In the genomic region with DNA sequence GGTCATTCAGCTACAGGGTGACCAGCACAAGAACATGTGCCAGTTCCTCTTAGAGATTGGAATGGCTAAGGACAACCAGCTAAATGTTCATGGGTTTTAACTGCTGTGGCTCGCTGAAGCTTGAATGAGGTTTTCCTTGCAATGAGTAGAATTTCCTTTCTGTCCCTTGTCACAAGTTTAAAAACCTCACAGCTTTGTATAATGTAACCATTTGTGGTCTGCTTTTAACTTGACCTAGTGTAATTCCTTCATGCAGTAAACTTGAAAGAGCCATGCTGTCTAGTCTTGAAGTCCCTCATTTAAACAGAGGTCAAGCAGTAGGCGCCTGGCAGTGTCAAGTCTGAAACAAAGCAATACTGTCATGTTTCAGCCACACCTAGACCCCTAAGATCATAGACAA, we compare ENCODE assay signal across 21 cellular contexts.
DNase-seq lines count a peak whose midpoint lies in the region; ATAC-seq lines count a peak whose summit lies in the region.
"Had no signal": no experiment of that assay in that cellular context is flagged by ENCODE, and none has a peak within 500 bp of the region (broad histone marks: within the 10 kb centered on the region; RNA-seq: fewer than 3 reads in every experiment).

No MANE protein-coding gene starts in this region.

- peak; percentile 58 for ATAC-seq in GM18511 (IDR thresholded peaks at IDR 0.05; ENCODE audit: unreplicated experiment)
- peak; percentile 60 for ATAC-seq in HG02884 (IDR thresholded peaks at IDR 0.05; ENCODE audit: unreplicated experiment)
- ATAC-seq in GM19455 (IDR thresholded peaks at IDR 0.05; ENCODE audit: unreplicated experiment), result no peak
- ATAC-seq: activated T-helper 17 cell treated with anti-CD3 and anti-CD28 coated beads, Interleukin-2, amount 50 U/mL, for 72 hours; CD8-positive, alpha-beta T cell; effector memory CD8-positive, alpha-beta T cell; T-helper 17 cell had no signal

- DNase-seq in AML-193 (lab: John Stamatoyannopoulos, UW) (peak; percentile 46 to 48), UCSD-AML1 (lab: John Stamatoyannopoulos, UW; ENCODE audit: unreplicated experiment) (peak; percentile 24), HuH-7 (ENCODE audit: low spot score) (no peak)
- no peak for DNase-seq in stimulated activated naive CD4-positive, alpha-beta T cell treated with Interleukin-2 at 50 U/mL for 16 hours (lab: John Stamatoyannopoulos, UW)
- no peak for DNase-seq in activated CD4-positive, alpha-beta T cell treated with anti-CD3 and anti-CD28 coated beads for 4 hours
- DNase-seq: ACHN; activated B cell treated with CpG ODN at 0.5 μM for 24 hours; CD8-positive, alpha-beta T cell; cerebellar nuclear complex; DMS79; effector memory CD8-positive, alpha-beta T cell; head of caudate nucleus; NCI-H2029; nephron progenitor cell; SHP77; T-helper 17 cell; uterus had no signal

Comparison
In these comparisons a context has a peak if more than half of its experiments do, and no peak if none do; other contexts are left out.
1. DNase-seq: peak in AML-193 (2 of 2) and UCSD-AML1 (single experiment); none in stimulated activated naive CD4-positive, alpha-beta T cell treated with Interleukin-2 at 50 U/mL for 16 hours (single experiment), activated CD4-positive, alpha-beta T cell treated with anti-CD3 and anti-CD28 coated beads for 4 hours (0 of 2) and HuH-7 (single experiment).